Comparison of ENCODE assay signal across 27 cellular contexts in the genomic region with DNA sequence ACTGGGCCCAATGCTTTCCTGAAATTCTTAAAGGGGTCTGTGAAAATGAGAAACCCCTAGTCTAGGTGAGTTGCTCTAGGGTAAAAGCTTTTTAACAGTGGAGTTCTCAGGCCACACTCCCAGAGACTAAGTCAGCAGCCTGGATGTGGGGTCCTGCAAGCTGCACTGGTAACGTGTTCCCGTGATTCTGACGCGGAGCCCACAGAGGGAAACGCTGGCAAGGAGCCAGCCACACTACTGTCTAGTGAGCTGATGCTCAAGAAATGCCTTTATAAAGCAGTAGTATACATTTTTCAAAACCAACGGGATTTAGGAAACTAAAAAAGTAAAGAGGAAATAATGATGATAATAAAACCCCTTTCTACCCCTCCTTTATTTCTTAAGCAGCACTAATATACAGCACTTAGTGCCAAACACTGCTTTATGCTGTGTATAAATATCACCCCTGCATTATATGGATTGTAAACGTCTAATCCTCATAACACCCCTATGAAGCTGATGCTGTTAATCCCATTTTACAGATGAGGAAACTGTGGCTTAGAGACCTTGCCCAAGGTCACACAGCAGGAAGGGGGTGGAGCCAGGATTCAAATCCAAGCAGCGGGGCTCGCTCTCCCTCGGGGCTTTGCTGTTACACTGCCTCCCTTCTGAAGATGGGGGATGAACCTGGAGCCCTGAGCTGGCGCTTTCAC. TPM values are rescaled to one million over a fixed set of nuclear protein-coding genes. Genes with fewer than 3 reads are reported as not detected.
"Had no signal": no experiment of that assay in that cellular context is flagged by ENCODE, and none has a peak within 500 bp of the region (broad histone marks: within the 10 kb centered on the region; RNA-seq: fewer than 3 reads in every experiment).

No MANE protein-coding gene starts in this region.

- H2AFZ ChIP-seq: hepatocyte had no signal

- H3K4me1 ChIP-seq: gastroesophageal sphincter, left ventricle myocardium inferior, right atrium auricular region, tibial nerve had no signal

- DNase-seq: activated CD4-positive, alpha-beta T cell treated with anti-CD3 and anti-CD28 coated beads for 48 hours; activated CD4-positive, alpha-beta T cell treated with anti-CD3 and anti-CD28 coated beads, Interleukin-2, amount 50 U/mL, for 48 hours; activated CD8-positive, alpha-beta memory T cell treated with anti-CD3 and anti-CD28 coated beads for 24 hours; activated CD8-positive, alpha-beta memory T cell treated with anti-CD3 and anti-CD28 coated beads, Interleukin-2, amount 50 U/mL, for 4 hours; activated gamma-delta T cell; activated naive CD4-positive, alpha-beta T cell treated with anti-CD3 and anti-CD28 coated beads, Interleukin-2, amount 10 ng/mL, durations not matched to agents 7 days and 5 days; activated T-cell treated with anti-CD3 and anti-CD28 coated beads, Interleukin-2, amount 50 U/mL, for 1 hour; amniotic stem cell; central memory CD4-positive, alpha-beta T cell; islet precursor cell; left ventricle myocardium inferior; mucosa of descending colon; stimulated activated CD4-positive, alpha-beta T cell treated with anti-CD3 and anti-CD28 coated beads, Interleukin-2, amount 100 ng/mL, for 48 hours; stimulated activated naive CD4-positive, alpha-beta T cell treated with Interleukin-2 at 50 U/mL for 16 hours had no signal

- H3K4me1 Mint-ChIP-seq: activated naive CD4-positive, alpha-beta T cell treated with anti-CD3 and anti-CD28 coated beads, Interleukin-2, amount 10 ng/mL, durations not matched to agents 7 days and 5 days had no signal

- H3K36me3 ChIP-seq: gastroesophageal sphincter, left ventricle myocardium inferior, right atrium auricular region, tibial nerve had no signal

- ATAC-seq: activated CD4-positive, CD25-positive, alpha-beta regulatory T cell treated with anti-CD3 and anti-CD28 coated beads, Interleukin-2, amount 50 U/mL, for 24 hours; gastroesophageal sphincter; mucosa of descending colon; natural killer cell treated with Interleukin-12 subunit alpha and Interleukin-12 subunit beta and Interleukin-15 and Interleukin-18, amount 100 ng/mL, for 72 hours had no signal

- H3K4me3 Mint-ChIP-seq: activated naive CD4-positive, alpha-beta T cell treated with anti-CD3 and anti-CD28 coated beads, Interleukin-2, amount 10 ng/mL, durations not matched to agents 7 days and 5 days; natural killer cell treated with Interleukin-12 subunit alpha and Interleukin-12 subunit beta and Interleukin-15 and Interleukin-18, amount 100 ng/mL, for 72 hours had no signal

- H3K9me3 Mint-ChIP-seq: activated naive CD4-positive, alpha-beta T cell treated with anti-CD3 and anti-CD28 coated beads, Interleukin-2, amount 10 ng/mL, durations not matched to agents 7 days and 5 days; natural killer cell treated with Interleukin-12 subunit alpha and Interleukin-12 subunit beta and Interleukin-15 and Interleukin-18, amount 100 ng/mL, for 72 hours had no signal

- H3K4me2 ChIP-seq: hepatocyte had no signal

- H3K9me3 ChIP-seq: gastroesophageal sphincter, left ventricle myocardium inferior, mucosa of descending colon, right atrium auricular region, tibial nerve had no signal

- H3K36me3 Mint-ChIP-seq: activated naive CD4-positive, alpha-beta T cell treated with anti-CD3 and anti-CD28 coated beads, Interleukin-2, amount 10 ng/mL, durations not matched to agents 7 days and 5 days; natural killer cell treated with Interleukin-12 subunit alpha and Interleukin-12 subunit beta and Interleukin-15 and Interleukin-18, amount 100 ng/mL, for 72 hours had no signal

- H3K27ac Mint-ChIP-seq: activated naive CD4-positive, alpha-beta T cell treated with anti-CD3 and anti-CD28 coated beads, Interleukin-2, amount 10 ng/mL, durations not matched to agents 7 days and 5 days; natural killer cell treated with Interleukin-12 subunit alpha and Interleukin-12 subunit beta and Interleukin-15 and Interleukin-18, amount 100 ng/mL, for 72 hours had no signal

- H3K27me3 ChIP-seq: hepatocyte, right atrium auricular region had no signal

- H3K79me2 ChIP-seq: hepatocyte had no signal

- H3K4me3 ChIP-seq: gastroesophageal sphincter, hepatocyte, left ventricle myocardium inferior, lung, mucosa of descending colon, right atrium auricular region, tibial nerve had no signal

- H3K27ac ChIP-seq: gastroesophageal sphincter, hepatocyte, left ventricle myocardium inferior, right atrium auricular region, tibial nerve had no signal

RNA-seq across cellular contexts. Expression of gene KCNK15, which starts 25.0 kb away (rescaled TPM):
- total RNA-seq: endothelial cell of umbilical vein, myocyte, pulmonary artery endothelial cell, temporal lobe had no signal

RNA-seq across cellular contexts. Expression of gene RIMS4, which starts 39.7 kb away (rescaled TPM):
- total RNA-seq: endothelial cell of umbilical vein; fibroblast of villous mesenchyme; myocyte; natural killer cell treated with Interleukin-12 subunit alpha and Interleukin-12 subunit beta and Interleukin-15 and Interleukin-18, amount 100 ng/mL, for 72 hours; pulmonary artery endothelial cell had no signal
- polyA plus RNA-seq: endothelial cell of umbilical vein had no signal

RNA-seq across cellular contexts. Expression of gene CCN5, which starts 55.5 kb away (rescaled TPM):
- total RNA-seq: astrocyte; endothelial cell of umbilical vein; natural killer cell treated with Interleukin-12 subunit alpha and Interleukin-12 subunit beta and Interleukin-15 and Interleukin-18, amount 100 ng/mL, for 72 hours; pulmonary artery endothelial cell; temporal lobe had no signal
